1 cellular context compared by ENCODE assay signal in the genomic region with DNA sequence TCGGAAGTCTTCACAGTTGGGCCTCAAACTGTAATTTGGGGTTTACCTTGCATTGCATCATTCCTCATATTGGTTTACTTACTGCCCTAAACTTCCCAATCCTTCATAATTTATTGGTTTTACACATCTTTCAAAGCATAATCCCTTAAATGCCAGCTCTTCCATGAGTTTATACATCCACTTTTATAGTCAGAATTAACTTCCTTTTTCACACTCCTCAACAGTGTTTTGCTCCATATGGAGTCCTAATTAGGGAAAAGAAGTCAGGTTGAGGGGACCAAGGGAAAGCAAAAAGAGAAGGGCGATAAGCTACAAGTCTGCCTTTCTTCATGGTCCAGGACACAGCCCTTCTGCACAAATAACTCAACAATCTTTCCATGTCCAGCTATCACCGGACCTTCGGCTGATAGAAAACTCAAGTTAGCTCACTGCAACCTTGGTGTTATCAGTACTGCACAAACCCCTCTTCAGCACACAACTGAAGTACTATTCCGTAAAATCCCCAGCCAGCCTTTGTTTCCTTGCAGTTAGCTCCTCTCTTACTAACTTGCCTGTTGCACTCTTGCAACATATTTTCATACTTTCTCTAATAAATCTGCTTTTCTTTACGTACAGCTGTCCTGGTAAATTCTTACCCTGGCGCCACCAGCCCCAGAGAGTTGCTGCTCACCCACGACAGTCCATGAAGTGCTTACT.
TF ChIP-seq lines count a peak whose summit lies in the region.

No MANE protein-coding gene starts in this region.

TF ChIP-seq in GM12878, 131 proteins besides CTCF, POLR2A, EP300 and RAD21:
- TF ChIP-seq NFXL1 (IDR thresholded peaks at IDR 0.05; ENCODE audit: borderline replicate concordance) (no peak), BMI1 (IDR thresholded peaks at IDR 0.05; ENCODE audit: borderline replicate concordance) (no peak), NRF1 (conservative IDR thresholded peaks at IDR 0.05; ENCODE audit: low read depth, low read length) (no peak), IKZF1 (conservative IDR thresholded peaks at IDR 0.05) (no peak), ZNF274 (IDR thresholded peaks at IDR 0.05; ENCODE audit: insufficient read depth, insufficient read length) (no peak)
